14 cellular contexts compared by ENCODE assay signal in genomic region chr13:62524498-62524897, GRCh38.
DNase-seq lines count a peak whose midpoint lies in the region; ATAC-seq and TF ChIP-seq lines count a peak whose summit lies in the region.
"Had no signal": no experiment of that assay in that cellular context is flagged by ENCODE, and none has a peak within 500 bp of the region (broad histone marks: within the 10 kb centered on the region; RNA-seq: fewer than 3 reads in every experiment).

No MANE protein-coding gene starts in this region.

- intact Hi-C loops in sigmoid colon (cut with DNase I) = no loop called here

- peaks cover 0 to 14% of the 10 kb centered on the region in 2 donors for H3K9me3 Mint-ChIP-seq in stimulated activated naive CD8-positive, alpha-beta T cell treated with anti-CD3 and anti-CD28 coated beads, Interleukin-15, amount 100 ng/mL, for 72 hours
- H3K9me3 Mint-ChIP-seq: neural crest cell had no signal

- DNase-seq in SJCRH30 (peak; percentile 2 to 45), 8988T (no peak), sigmoid colon (no peak)
- no peak for DNase-seq in stimulated activated naive CD8-positive, alpha-beta T cell treated with anti-CD3 and anti-CD28 coated beads, Interleukin-15, amount 100 ng/mL, for 72 hours
- no peak for DNase-seq in NK-92 treated with Interleukin-12 subunit alpha and Interleukin-12 subunit beta, amount 100 ng/mL, for 24 hours (lab: John Stamatoyannopoulos, UW)
- DNase-seq: activated CD8-positive, alpha-beta memory T cell treated with anti-CD3 and anti-CD28 coated beads, Interleukin-2, amount 50 U/mL, for 4 hours; IMR-90 had no signal

- WGBS in sigmoid colon, 2 donors = 51 to 74% methylated on average over 1 of the region's 1 CpG

- H3K36me3 ChIP-seq in SJCRH30 = no peaks in the 10 kb centered on the region
- H3K36me3 ChIP-seq in sigmoid colon = no peaks in the 10 kb centered on the region
- H3K36me3 ChIP-seq: BLaER1 treated with 17β-estradiol and CSF1 and Interleukin-3, amounts not matched to agents 10 nM and 100 nM had no signal

- no peak overlapping the region for H3K4me3 Mint-ChIP-seq in stimulated activated naive CD8-positive, alpha-beta T cell treated with anti-CD3 and anti-CD28 coated beads, Interleukin-15, amount 100 ng/mL, for 72 hours
- H3K4me3 Mint-ChIP-seq: neural crest cell had no signal

- H3K9me3 ChIP-seq in SJCRH30 (replicated peaks) (no peaks in the 10 kb centered on the region), sigmoid colon (no peaks in the 10 kb centered on the region)
- H3K9me3 ChIP-seq: BLaER1 treated with 17β-estradiol and CSF1 and Interleukin-3, amounts not matched to agents 10 nM and 100 nM had no signal

- no peaks in the 10 kb centered on the region for H3K27me3 ChIP-seq in SJCRH30
- H3K27me3 ChIP-seq in sigmoid colon = no peaks in the 10 kb centered on the region
- H3K27me3 ChIP-seq: BLaER1 treated with 17β-estradiol and CSF1 and Interleukin-3, amounts not matched to agents 10 nM and 100 nM had no signal

- no peak for TF ChIP-seq POLR2A in sigmoid colon (IDR thresholded peaks at IDR 0.05)

- TF ChIP-seq EP300 in sigmoid colon (IDR thresholded peaks at IDR 0.05) = no peak

- H3K4me1 ChIP-seq in SJCRH30 = peaks cover 4% of the 10 kb centered on the region; the same call in 1 of the 2 replicates
- H3K4me1 ChIP-seq in sigmoid colon = no peaks in the 10 kb centered on the region
- H3K4me1 ChIP-seq: BLaER1 treated with 17β-estradiol and CSF1 and Interleukin-3, amounts not matched to agents 10 nM and 100 nM had no signal

- no peak for TF ChIP-seq CTCF in sigmoid colon (IDR thresholded peaks at IDR 0.05)

- H3K27ac Mint-ChIP-seq in stimulated activated naive CD8-positive, alpha-beta T cell treated with anti-CD3 and anti-CD28 coated beads, Interleukin-15, amount 100 ng/mL, for 72 hours = no peak overlapping the region

- ATAC-seq in GM18868 (IDR thresholded peaks at IDR 0.05; ENCODE audit: unreplicated experiment) (peak; percentile 54), GM21576 (IDR thresholded peaks at IDR 0.05; ENCODE audit: unreplicated experiment) (peak; percentile 41), HG03060 (IDR thresholded peaks at IDR 0.05; ENCODE audit: low read depth, unreplicated experiment) (peak; percentile 17)
- no peak for ATAC-seq in stimulated activated naive CD8-positive, alpha-beta T cell treated with anti-CD3 and anti-CD28 coated beads, Interleukin-15, amount 100 ng/mL, for 72 hours
- ATAC-seq: esophagus mucosa had no signal

- H3K4me1 Mint-ChIP-seq in stimulated activated naive CD8-positive, alpha-beta T cell treated with anti-CD3 and anti-CD28 coated beads, Interleukin-15, amount 100 ng/mL, for 72 hours = no peaks in the 10 kb centered on the region

- H3K4me3 ChIP-seq in SJCRH30 = no peak overlapping the region
- H3K4me3 ChIP-seq in sigmoid colon = no peak overlapping the region
- H3K4me3 ChIP-seq: BLaER1 treated with 17β-estradiol and CSF1 and Interleukin-3, amounts not matched to agents 10 nM and 100 nM; lung had no signal

- H3K27ac ChIP-seq in SJCRH30 = no peak overlapping the region
- no peak overlapping the region for H3K27ac ChIP-seq in sigmoid colon
- H3K27ac ChIP-seq: BLaER1 treated with 17β-estradiol and CSF1 and Interleukin-3, amounts not matched to agents 10 nM and 100 nM had no signal

- H3K27me3 Mint-ChIP-seq in stimulated activated naive CD8-positive, alpha-beta T cell treated with anti-CD3 and anti-CD28 coated beads, Interleukin-15, amount 100 ng/mL, for 72 hours = no peaks in the 10 kb centered on the region

Comparison
In these comparisons a context has a peak if more than half of its experiments do, and no peak if none do; other contexts are left out.
1. DNase-seq: peak in SJCRH30 (2 of 2); none in 8988T (single experiment), stimulated activated naive CD8-positive, alpha-beta T cell treated with anti-CD3 and anti-CD28 coated beads, Interleukin-15, amount 100 ng/mL, for 72 hours (0 of 2), NK-92 treated with Interleukin-12 subunit alpha and Interleukin-12 subunit beta, amount 100 ng/mL, for 24 hours (single experiment) and sigmoid colon (single experiment).